20 cellular contexts compared by ENCODE assay signal in the genomic region with DNA sequence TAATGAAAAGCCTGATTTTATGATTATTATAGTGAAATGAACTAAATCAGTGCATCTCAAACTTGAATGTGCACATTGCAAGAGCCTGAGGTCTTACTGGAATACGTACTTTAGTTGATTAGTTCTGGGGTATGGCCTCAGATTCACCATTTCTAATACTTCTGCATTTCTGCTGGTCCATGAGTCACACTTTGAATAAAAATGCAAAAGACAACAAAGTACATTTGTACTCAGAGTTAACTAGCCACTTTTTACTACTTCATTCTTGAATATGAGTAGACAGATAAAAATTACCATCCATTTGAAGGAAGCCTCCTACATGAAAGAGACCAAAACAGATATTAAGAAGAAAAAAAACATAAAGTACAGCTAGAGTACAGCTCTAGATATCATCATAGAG. TPM values are rescaled to one million over a fixed set of nuclear protein-coding genes. Genes with fewer than 3 reads are reported as not detected.
"Had no signal": no experiment of that assay in that cellular context is flagged by ENCODE, and none has a peak within 500 bp of the region (broad histone marks: within the 10 kb centered on the region; RNA-seq: fewer than 3 reads in every experiment).

No MANE protein-coding gene starts in this region.

- H3K27me3 ChIP-seq: body of pancreas, right atrium auricular region, spleen, transverse colon had no signal

- H3K9me3 ChIP-seq: body of pancreas, right atrium auricular region, transverse colon had no signal

- DNase-seq: activated CD4-positive, alpha-beta memory T cell treated with anti-CD3 and anti-CD28 coated beads, Interleukin-2, amount 10 ng/mL, durations not matched to agents 7 days and 5 days; activated CD4-positive, CD25-positive, alpha-beta regulatory T cell treated with anti-CD3 and anti-CD28 coated beads, Interleukin-2, amount 50 U/mL, for 72 hours; activated gamma-delta T cell treated with Interleukin-2 at 50 U/mL for 16 hours; activated naive CD8-positive, alpha-beta T cell treated with anti-CD3 and anti-CD28 coated beads, Interleukin-2, amount 10 ng/mL, durations not matched to agents 7 days and 5 days; activated T-cell treated with anti-CD3 and anti-CD28 coated beads, Interleukin-2, amount 50 U/mL, for 48 hours; body of pancreas; immature natural killer cell; left cardiac atrium; naive B cell; posterior cingulate gyrus; spleen; stimulated activated CD4-positive, alpha-beta T cell treated with anti-CD3 and anti-CD28 coated beads, Interleukin-1b, Interleukin-23, amount 100 ng/mL, for 48 hours; substantia nigra; transverse colon had no signal

- H3K27ac ChIP-seq: body of pancreas, right atrium auricular region, spleen, transverse colon had no signal

- H3K4me3 Mint-ChIP-seq: activated CD4-positive, alpha-beta memory T cell treated with anti-CD3 and anti-CD28 coated beads, Interleukin-2, amount 10 ng/mL, durations not matched to agents 7 days and 5 days; activated naive CD8-positive, alpha-beta T cell treated with anti-CD3 and anti-CD28 coated beads, Interleukin-2, amount 10 ng/mL, durations not matched to agents 7 days and 5 days; central memory CD8-positive, alpha-beta T cell; dendritic cell treated with granulocyte-macrophage colony-stimulating factor and Interleukin-4, amounts not matched to agents 40 ng/mL and 50 ng/mL, for 4 days; immature natural killer cell; naive B cell; stimulated activated memory B cell treated with anti-CD40 and anti-IgM and Interleukin-4, amounts not matched to agents 10 μg/mL and 1 μg/mL and 100 μg/mL, for 72 hours had no signal

- H3K9me3 Mint-ChIP-seq: activated naive CD8-positive, alpha-beta T cell treated with anti-CD3 and anti-CD28 coated beads, Interleukin-2, amount 10 ng/mL, durations not matched to agents 7 days and 5 days; stimulated activated memory B cell treated with anti-CD40 and anti-IgM and Interleukin-4, amounts not matched to agents 10 μg/mL and 1 μg/mL and 100 μg/mL, for 72 hours had no signal

- H3K27me3 Mint-ChIP-seq: activated CD4-positive, alpha-beta memory T cell treated with anti-CD3 and anti-CD28 coated beads, Interleukin-2, amount 10 ng/mL, durations not matched to agents 7 days and 5 days; activated naive CD8-positive, alpha-beta T cell treated with anti-CD3 and anti-CD28 coated beads, Interleukin-2, amount 10 ng/mL, durations not matched to agents 7 days and 5 days; central memory CD8-positive, alpha-beta T cell; dendritic cell treated with granulocyte-macrophage colony-stimulating factor and Interleukin-4, amounts not matched to agents 40 ng/mL and 50 ng/mL, for 4 days had no signal

- H3K36me3 ChIP-seq: right atrium auricular region, spleen, transverse colon had no signal

- H3K4me1 Mint-ChIP-seq: activated CD4-positive, alpha-beta memory T cell treated with anti-CD3 and anti-CD28 coated beads, Interleukin-2, amount 10 ng/mL, durations not matched to agents 7 days and 5 days; activated naive CD8-positive, alpha-beta T cell treated with anti-CD3 and anti-CD28 coated beads, Interleukin-2, amount 10 ng/mL, durations not matched to agents 7 days and 5 days; central memory CD8-positive, alpha-beta T cell; immature natural killer cell; naive B cell; stimulated activated memory B cell treated with anti-CD40 and anti-IgM and Interleukin-4, amounts not matched to agents 10 μg/mL and 1 μg/mL and 100 μg/mL, for 72 hours had no signal

- H3K36me3 Mint-ChIP-seq: activated naive CD8-positive, alpha-beta T cell treated with anti-CD3 and anti-CD28 coated beads, Interleukin-2, amount 10 ng/mL, durations not matched to agents 7 days and 5 days; immature natural killer cell; naive B cell; stimulated activated memory B cell treated with anti-CD40 and anti-IgM and Interleukin-4, amounts not matched to agents 10 μg/mL and 1 μg/mL and 100 μg/mL, for 72 hours had no signal

- H3K4me1 ChIP-seq: body of pancreas, right atrium auricular region, spleen, transverse colon had no signal

- H3K27ac Mint-ChIP-seq: activated CD4-positive, alpha-beta memory T cell treated with anti-CD3 and anti-CD28 coated beads, Interleukin-2, amount 10 ng/mL, durations not matched to agents 7 days and 5 days; activated naive CD8-positive, alpha-beta T cell treated with anti-CD3 and anti-CD28 coated beads, Interleukin-2, amount 10 ng/mL, durations not matched to agents 7 days and 5 days; dendritic cell treated with granulocyte-macrophage colony-stimulating factor and Interleukin-4, amounts not matched to agents 40 ng/mL and 50 ng/mL, for 4 days; immature natural killer cell; naive B cell; stimulated activated memory B cell treated with anti-CD40 and anti-IgM and Interleukin-4, amounts not matched to agents 10 μg/mL and 1 μg/mL and 100 μg/mL, for 72 hours had no signal

- ATAC-seq: body of pancreas; left cardiac atrium; stimulated activated memory B cell treated with anti-CD40 and anti-IgM and Interleukin-4, amounts not matched to agents 10 μg/mL and 1 μg/mL and 100 μg/mL, for 72 hours had no signal

- H3K4me3 ChIP-seq: body of pancreas, lung, right atrium auricular region, spleen, transverse colon had no signal

RNA-seq across cellular contexts. Expression of a gene that starts 27.1 kb away (rescaled TPM):
- total RNA-seq: activated CD4-positive, alpha-beta memory T cell treated with anti-CD3 and anti-CD28 coated beads, Interleukin-2, amount 10 ng/mL, durations not matched to agents 7 days and 5 days; activated naive CD8-positive, alpha-beta T cell treated with anti-CD3 and anti-CD28 coated beads, Interleukin-2, amount 10 ng/mL, durations not matched to agents 7 days and 5 days; T-helper 2 cell treated with Interferon-gamma antibody and Interleukin-4, amounts not matched to agents 100 ng/mL and 5 ng/mL, for 36 hours had no signal
- polyA plus RNA-seq: immature natural killer cell had no signal
